Comparison of ENCODE assay signal across 1 cellular context in genomic region chr11:118998822-118999221, GRCh38.
TF ChIP-seq lines count a peak whose summit lies in the region.

No MANE protein-coding gene starts in this region.

TF ChIP-seq in HCT116, 20 proteins besides CTCF, POLR2A, EP300 and RAD21 (continued from another document):
- TF ChIP-seq ZBTB33 (IDR thresholded peaks at IDR 0.05; ENCODE audit: extremely low read depth, insufficient replicate concordance, low read length) (no peak), SP1 (IDR thresholded peaks at IDR 0.05; ENCODE audit: low read depth) (peak; percentile 43; the same call in 1 of the 2 replicates)
